In the genomic region with DNA sequence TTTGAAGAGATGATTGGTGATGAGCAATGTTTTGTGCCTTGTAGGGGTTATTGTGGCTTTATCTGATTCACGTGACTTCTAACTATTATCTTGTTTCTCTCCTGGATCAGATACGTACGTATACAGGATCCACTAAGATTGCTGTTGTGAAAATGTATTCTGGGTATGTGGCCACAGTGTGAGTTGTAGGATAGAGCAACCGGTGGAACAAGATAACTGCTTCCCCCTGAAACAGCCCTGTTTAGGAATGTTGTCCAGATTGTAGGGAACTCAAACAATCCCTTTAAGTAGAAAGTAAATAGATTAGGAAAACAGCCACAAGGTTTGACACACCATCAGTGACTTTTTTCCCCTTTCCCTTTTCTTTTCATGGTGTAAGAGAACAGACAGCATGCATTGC, we compare ENCODE assay signal across 20 cellular contexts.
"Had no signal": no experiment of that assay in that cellular context is flagged by ENCODE, and none has a peak within 500 bp of the region (broad histone marks: within the 10 kb centered on the region; RNA-seq: fewer than 3 reads in every experiment).

No MANE protein-coding gene starts in this region.

- DNase-seq: IMR-90, Kasumi-1, MM.1S, NCI-H1092 treated with DMSO at 0.1 percent for 48 hours, NCI-H1436, NCI-H187, NCI-H2029, NCI-H2081 treated with DMSO at 0.1 percent for 48 hours, NCI-H2171 treated with DMSO at 0.1 percent for 48 hours, NCI-H345, NCI-H446 treated with DMSO at 0.1 percent for 48 hours, NCI-H510A treated with DMSO at 0.1 percent for 48 hours, NCI-H526, SHP77, SJCRH30 had no signal

- H3K4me2 ChIP-seq: KMS-11 had no signal

- H3K4me3 ChIP-seq: SJCRH30 had no signal

- H3K27me3 ChIP-seq: SJCRH30 had no signal

- H3K27ac ChIP-seq: KMS-11, RWPE1, SJCRH30 had no signal

- H3K9me3 ChIP-seq: SJCRH30 had no signal

- H3K4me1 ChIP-seq: SJCRH30 had no signal

- ATAC-seq: HepG2, Panc1, SK-N-SH treated with all-trans-retinoic acid at 6 μM for 48 hours had no signal

- H3K36me3 ChIP-seq: SJCRH30 had no signal
